In genomic region chr16:46790599-46791270, GRCh38 we compare ENCODE assay signal across 9 cellular contexts. TPM values are rescaled to one million over a fixed set of nuclear protein-coding genes. Genes with fewer than 3 reads are reported as not detected.
DNase-seq lines count a peak whose midpoint lies in the region; ATAC-seq, FAIRE-seq and TF ChIP-seq lines count a peak whose summit lies in the region.
"Had no signal": no experiment of that assay in that cellular context is flagged by ENCODE, and none has a peak within 500 bp of the region (broad histone marks: within the 10 kb centered on the region; RNA-seq: fewer than 3 reads in every experiment).

No MANE protein-coding gene starts in this region.

- ATAC-seq in GM18909 (IDR thresholded peaks at IDR 0.05; ENCODE audit: poor library complexity, unreplicated experiment) = no peak

- H3K36me3 ChIP-seq in BE2C = no peaks in the 10 kb centered on the region

- peak overlapping the region; percentile 79 for H3K4me3 ChIP-seq in BE2C (ENCODE audit: low read depth, low read length)
- H3K4me3 ChIP-seq in astrocyte of the spinal cord (ENCODE audit: low read depth, low read length) = peak overlapping the region; percentile 55

- FAIRE-seq in H54 (lab: Jason Lieb, UNC) = peak; percentile 70

- H3K27ac ChIP-seq in substantia nigra (ENCODE audit: low read depth, low read length, poor library complexity, severe bottlenecking) = no peak overlapping the region

- H3K4me3 Mint-ChIP-seq in mesothelial cell of epicardium = peak overlapping the region; percentile 65

- peaks cover 42% of the 10 kb centered on the region for H3K36me3 Mint-ChIP-seq in mesothelial cell of epicardium

- H3K27me3 ChIP-seq in BE2C = no peaks in the 10 kb centered on the region

- in situ Hi-C loops in astrocyte of the spinal cord (cut with HindIII; ENCODE audit: low sequenced_read_pairs) = no loop called here

- no peak for TF ChIP-seq POLR2A in H54 (IDR thresholded peaks at IDR 0.05; ENCODE audit: low read depth, low read length)

- DNase-seq in BE2C (no peak), H54 (ENCODE audit: insufficient read length, low spot score) (no peak), astrocyte of the spinal cord (ENCODE audit: low read depth, low spot score) (no peak), mesothelial cell of epicardium (ENCODE audit: low spot score in 2 of 2, unreplicated experiment in 2 of 2) (no peak), middle frontal gyrus (ENCODE audit: extremely low spot score, low spot score) (no peak), substantia nigra (lab: John Stamatoyannopoulos, UW) (no peak)
- no peak for DNase-seq in stimulated activated CD4-positive, alpha-beta T cell treated with anti-CD3 and anti-CD28 coated beads, Interleukin-4, amount 100 ng/mL, for 1 hour
- DNase-seq: NCI-H510A had no signal

- peak overlapping the region; percentile 66 for H3K27ac Mint-ChIP-seq in mesothelial cell of epicardium

- peaks cover 4% of the 10 kb centered on the region; the same call in 1 of the 2 replicates for H3K4me1 ChIP-seq in BE2C

- H3K4me1 Mint-ChIP-seq in mesothelial cell of epicardium = peaks cover 9% of the 10 kb centered on the region

- no peak for TF ChIP-seq CTCF in BE2C (IDR thresholded peaks at IDR 0.05; ENCODE audit: low read depth, low read length)
- no peak for TF ChIP-seq CTCF in astrocyte of the spinal cord (IDR thresholded peaks at IDR 0.05; ENCODE audit: low read depth, low read length)
- TF ChIP-seq CTCF in mesothelial cell of epicardium (IDR thresholded peaks at IDR 0.05; ENCODE audit: unreplicated experiment) = no peak

- peaks cover 46% of the 10 kb centered on the region for H3K9me3 Mint-ChIP-seq in mesothelial cell of epicardium

- H3K27me3 Mint-ChIP-seq in mesothelial cell of epicardium (ENCODE audit: low read depth) = no peaks in the 10 kb centered on the region

- no peaks in the 10 kb centered on the region for H3K9me3 ChIP-seq in BE2C

RNA-seq across cellular contexts. Expression of gene C16orf87, which starts 40.2 kb away (rescaled TPM):
- 10.3 TPM for polyA plus RNA-seq in BE2C (2012; ENCODE audit: insufficient read depth, insufficient read length, low read depth)
- 28.2 to 29.5 TPM (median 28.6 TPM) in 3 replicates for total RNA-seq in mesothelial cell of epicardium

RNA-seq across cellular contexts. Expression of gene MYLK3, which starts 42.6 kb away (rescaled TPM):
- polyA plus RNA-seq in BE2C (2012; ENCODE audit: insufficient read depth, insufficient read length, low read depth) = 1.2 TPM
- 1.4 to 1.7 TPM (median 1.6 TPM) in 3 replicates for total RNA-seq in mesothelial cell of epicardium
